11 cellular contexts compared by ENCODE assay signal in the genomic region with DNA sequence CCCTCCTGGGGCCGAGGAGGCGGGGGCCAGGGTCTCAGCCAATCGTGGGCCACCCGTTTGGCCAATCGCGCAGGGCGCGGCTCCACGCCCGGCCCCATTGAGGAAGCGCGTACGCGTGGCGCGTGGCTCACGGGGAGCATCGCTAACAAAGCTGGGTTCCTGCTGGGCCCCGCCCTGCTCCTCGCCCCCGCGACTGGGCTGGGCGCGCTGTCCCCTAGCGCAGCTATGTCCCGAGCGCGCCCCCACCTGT. TPM values are rescaled to one million over a fixed set of nuclear protein-coding genes. Genes with fewer than 3 reads are reported as not detected.
A peak's percentile ranks its signal among the peaks of the same experiment; 100 is the strongest.
DNase-seq lines count a peak whose midpoint lies in the region; ATAC-seq, FAIRE-seq and TF ChIP-seq lines count a peak whose summit lies in the region.
"Had no signal": no experiment of that assay in that cellular context is flagged by ENCODE, and none has a peak within 500 bp of the region (broad histone marks: within the 10 kb centered on the region; RNA-seq: fewer than 3 reads in every experiment).

No MANE protein-coding gene starts in this region.

- no peaks in the 10 kb centered on the region for H3K36me3 Mint-ChIP-seq in CD4-positive, alpha-beta T cell (ENCODE audit: low read depth)
- H3K36me3 Mint-ChIP-seq in activated B cell treated with CpG ODN at 0.5 μM for 24 hours (ENCODE audit: low read depth) = no peaks in the 10 kb centered on the region

- H3K4me1 Mint-ChIP-seq in CD4-positive, alpha-beta T cell (ENCODE audit: low read depth) = peaks cover 10% of the 10 kb centered on the region
- H3K4me1 Mint-ChIP-seq in activated B cell treated with CpG ODN at 0.5 μM for 24 hours = peaks cover 32% of the 10 kb centered on the region

- FAIRE-seq in frontal cortex (lab: Jason Lieb, UNC) = no peak

- POLR2A ChIA-PET in CD4-positive, alpha-beta T cell (lab: Charles Lee) = no interaction called here
- POLR2A ChIA-PET in activated B cell treated with CpG ODN at 0.5 μM for 24 hours (lab: Charles Lee) = interaction anchor here (0.9 kb wide), 1 partner anchor 28 kb away, joined by 4 read pairs; no protein-coding TSS in a partner anchor

- peak in 3 of 10 experiments; percentile 17 to 51 (median 23) for DNase-seq in CD4-positive, alpha-beta T cell
- DNase-seq in activated B cell treated with CpG ODN at 0.5 μM for 24 hours (peak; percentile 43), cardiac septum (ENCODE audit: low spot score) (peak; percentile 79), prostate gland (ENCODE audit: low spot score) (no peak), SW 1271 (lab: John Stamatoyannopoulos, UW) (no peak), frontal cortex (ENCODE audit: low spot score in 2 of 2) (no peak)
- DNase-seq: dermis blood vessel endothelial cell, NCI-H2227 treated with DMSO at 0.1 percent for 48 hours, WERI-Rb-1 had no signal

- peaks cover 11% of the 10 kb centered on the region for H3K4me1 ChIP-seq in prostate gland (replicated peaks)

- no peaks in the 10 kb centered on the region for H3K36me3 ChIP-seq in prostate gland
- H3K36me3 ChIP-seq: WERI-Rb-1 had no signal

- no peaks in the 10 kb centered on the region for H3K9me3 ChIP-seq in CD4-positive, alpha-beta T cell (ENCODE audit: control insufficient read depth, low read length)
- H3K9me3 ChIP-seq in prostate gland = no peaks in the 10 kb centered on the region

- intact Hi-C loops in CD4-positive, alpha-beta T cell (cut with DNase I, micrococcal nuclease) = no loop called here
- intact Hi-C loops in activated B cell treated with CpG ODN at 0.5 μM for 24 hours (cut with micrococcal nuclease) = no loop called here
- intact Hi-C loops in cardiac septum (cut with DNase I) = no loop called here
- intact Hi-C loops in prostate gland (cut with DNase I) = no loop called here

- no peak for TF ChIP-seq POLR2A in prostate gland (IDR thresholded peaks at IDR 0.05)

- peak overlapping the region; percentile 40 to 55 for H3K4me3 ChIP-seq in prostate gland

- TF ChIP-seq CTCF in CD4-positive, alpha-beta T cell (IDR thresholded peaks at IDR 0.05) = no peak
- TF ChIP-seq CTCF in activated B cell treated with CpG ODN at 0.5 μM for 24 hours (IDR thresholded peaks at IDR 0.05) = no peak
- TF ChIP-seq CTCF in prostate gland (IDR thresholded peaks at IDR 0.05) = no peak

- peaks cover 35% of the 10 kb centered on the region for H3K27me3 ChIP-seq in CD4-positive, alpha-beta T cell (ENCODE audit: control insufficient read depth, insufficient read depth, low read length)
- H3K27me3 ChIP-seq in prostate gland (replicated peaks; ENCODE audit: insufficient read depth) = no peaks in the 10 kb centered on the region

- H3K27ac ChIP-seq in CD4-positive, alpha-beta T cell (ENCODE audit: low read depth, low read length) = no peak overlapping the region
- no peak overlapping the region for H3K27ac ChIP-seq in prostate gland
- H3K27ac ChIP-seq: WERI-Rb-1 had no signal

- WGBS in prostate gland = under 1% methylated on average over 21 of the region's 28 CpGs

- CTCF ChIA-PET in CD4-positive, alpha-beta T cell (lab: Charles Lee) = no interaction called here
- CTCF ChIA-PET in activated B cell treated with CpG ODN at 0.5 μM for 24 hours (lab: Charles Lee) = no interaction called here

- H3K4me3 Mint-ChIP-seq in CD4-positive, alpha-beta T cell = no peak overlapping the region
- H3K4me3 Mint-ChIP-seq in activated B cell treated with CpG ODN at 0.5 μM for 24 hours = no peak overlapping the region

- H3K9me3 Mint-ChIP-seq in CD4-positive, alpha-beta T cell = no peaks in the 10 kb centered on the region
- no peaks in the 10 kb centered on the region for H3K9me3 Mint-ChIP-seq in activated B cell treated with CpG ODN at 0.5 μM for 24 hours

- peak; percentile 49 for ATAC-seq in CD4-positive, alpha-beta T cell (ENCODE audit: poor library complexity)
- ATAC-seq in activated B cell treated with CpG ODN at 0.5 μM for 24 hours (ENCODE audit: low read depth) = peak; percentile 47
- ATAC-seq in GM18517 (IDR thresholded peaks at IDR 0.05; ENCODE audit: unreplicated experiment) = no peak
- ATAC-seq in HG03354 (IDR thresholded peaks at IDR 0.05; ENCODE audit: poor library complexity, severe bottlenecking, unreplicated experiment) = no peak

- peaks cover 34% of the 10 kb centered on the region for H3K27me3 Mint-ChIP-seq in CD4-positive, alpha-beta T cell
- H3K27me3 Mint-ChIP-seq in activated B cell treated with CpG ODN at 0.5 μM for 24 hours = peaks cover 6% of the 10 kb centered on the region

- no peak overlapping the region for H3K27ac Mint-ChIP-seq in CD4-positive, alpha-beta T cell
- no peak overlapping the region for H3K27ac Mint-ChIP-seq in activated B cell treated with CpG ODN at 0.5 μM for 24 hours

RNA-seq across cellular contexts. Expression of gene ASCL2, which starts 0.6 kb away (rescaled TPM):
- not detected for total RNA-seq in CD4-positive, alpha-beta T cell
- total RNA-seq in activated B cell treated with CpG ODN at 0.5 μM for 24 hours = 1.3 and 1.4 TPM in 2 replicates
- total RNA-seq in cardiac septum = not detected
- 1 to 10 TPM; 3.9 to 7.9 TPM for total RNA-seq in prostate gland
- total RNA-seq in frontal cortex = 0.82 TPM
- total RNA-seq: dermis blood vessel endothelial cell had no signal

RNA-seq across cellular contexts. Expression of gene C11orf21, which starts 30.7 kb away (rescaled TPM):
- 10 to 100 TPM; 71.2 to 71.7 TPM for total RNA-seq in CD4-positive, alpha-beta T cell
- total RNA-seq in activated B cell treated with CpG ODN at 0.5 μM for 24 hours = 5.2 and 8.8 TPM in 2 replicates
- 23.2 TPM for total RNA-seq in cardiac septum
- total RNA-seq in prostate gland = under 1 TPM in 1 of 2 donors, not detected in 1; 0.85 TPM
- total RNA-seq in frontal cortex = under 0.01 TPM
- total RNA-seq: dermis blood vessel endothelial cell had no signal

RNA-seq across cellular contexts. Expression of gene TSPAN32, which starts 30.8 kb away (rescaled TPM):
- total RNA-seq in CD4-positive, alpha-beta T cell = 10 to 100 TPM; 81.8 TPM
- total RNA-seq in activated B cell treated with CpG ODN at 0.5 μM for 24 hours (6.8 and 7.3 TPM in 2 replicates), cardiac septum (26.2 TPM), prostate gland (not detected), frontal cortex (0.41 TPM)
- total RNA-seq: dermis blood vessel endothelial cell had no signal

Comparison
In these comparisons a context has a peak if more than half of its experiments do, and no peak if none do; other contexts are left out.
1. ATAC-seq: peak in CD4-positive, alpha-beta T cell (single experiment) and activated B cell treated with CpG ODN at 0.5 μM for 24 hours (single experiment); none in GM18517 (single experiment) and HG03354 (single experiment).
2. DNase-seq: peak in activated B cell treated with CpG ODN at 0.5 μM for 24 hours (single experiment) and cardiac septum (single experiment); none in prostate gland (single experiment), SW 1271 (0 of 2) and frontal cortex (0 of 2).